ENCODE assay signal across 9 cellular contexts in genomic region chr18:34223164-34223892, GRCh38. TPM values are rescaled to one million over a fixed set of nuclear protein-coding genes. Genes with fewer than 3 reads are reported as not detected.
DNase-seq lines count a peak whose midpoint lies in the region; ATAC-seq and TF ChIP-seq lines count a peak whose summit lies in the region.
"Had no signal": no experiment of that assay in that cellular context is flagged by ENCODE, and none has a peak within 500 bp of the region (broad histone marks: within the 10 kb centered on the region; RNA-seq: fewer than 3 reads in every experiment).

No MANE protein-coding gene starts in this region.

- no peak overlapping the region for H3K4me3 Mint-ChIP-seq in activated naive CD8-positive, alpha-beta T cell treated with anti-CD3 and anti-CD28 coated beads, Interleukin-2, amount 50 U/mL, for 24 hours

- no peak for TF ChIP-seq POLR2A in transverse colon (IDR thresholded peaks at IDR 0.05)

- in situ Hi-C loops in transverse colon (cut with MboI; ENCODE audit: low pct_ligation_motif_present in 1 of 4, low pct_unique_long_range_greater_than_20kb in 1 of 4, low sequenced_read_pairs in 3 of 4), result no loop called here

- ATAC-seq in activated naive CD8-positive, alpha-beta T cell treated with anti-CD3 and anti-CD28 coated beads, Interleukin-2, amount 50 U/mL, for 24 hours, result no peak
- ATAC-seq in GM18870 (IDR thresholded peaks at IDR 0.05; ENCODE audit: unreplicated experiment), result no peak
- ATAC-seq in GM21717 (IDR thresholded peaks at IDR 0.05; ENCODE audit: unreplicated experiment), result no peak

- 12 to 22% methylated on average over 8 to 48 of the region's 51 CpGs for WGBS in transverse colon (ENCODE audit: low coverage in 1 of 2), 2 donors

- TF ChIP-seq EP300 in transverse colon (IDR thresholded peaks at IDR 0.05; ENCODE audit: low read depth), result no peak

- peak overlapping the region in 3 of 4 donors; percentile 20 to 55 (median 35) for H3K4me3 ChIP-seq in transverse colon

- intact Hi-C loops in transverse colon (cut with DNase I; ENCODE audit: low total_unique reads), result no loop called here

- H3K27me3 ChIP-seq in layer of hippocampus (ENCODE audit: control insufficient read depth, insufficient read depth, low read length), result peaks cover 5% of the 10 kb centered on the region
- H3K27me3 ChIP-seq in transverse colon, result peaks cover 78% of the 10 kb centered on the region
- H3K27me3 ChIP-seq: BLaER1 treated with 17β-estradiol and CSF1 and Interleukin-3, amounts not matched to agents 10 nM and 100 nM had no signal

- peaks cover 0 to 33% (median 28%) of the 10 kb centered on the region in 4 donors for H3K4me1 ChIP-seq in transverse colon
- H3K4me1 ChIP-seq: BLaER1 treated with 17β-estradiol and CSF1 and Interleukin-3, amounts not matched to agents 10 nM and 100 nM had no signal

- H3K36me3 Mint-ChIP-seq in activated naive CD8-positive, alpha-beta T cell treated with anti-CD3 and anti-CD28 coated beads, Interleukin-2, amount 50 U/mL, for 24 hours (ENCODE audit: low read depth), result peaks cover 2% of the 10 kb centered on the region

- H3K27me3 Mint-ChIP-seq in activated naive CD8-positive, alpha-beta T cell treated with anti-CD3 and anti-CD28 coated beads, Interleukin-2, amount 50 U/mL, for 24 hours, result peaks cover 30% of the 10 kb centered on the region

- no peaks in the 10 kb centered on the region for H3K36me3 ChIP-seq in transverse colon
- H3K36me3 ChIP-seq: BLaER1 treated with 17β-estradiol and CSF1 and Interleukin-3, amounts not matched to agents 10 nM and 100 nM had no signal

- H3K27ac ChIP-seq in layer of hippocampus (ENCODE audit: low read depth, low read length) (peak overlapping the region; percentile 68), transverse colon (no peak overlapping the region)
- H3K27ac ChIP-seq: BLaER1 treated with 17β-estradiol and CSF1 and Interleukin-3, amounts not matched to agents 10 nM and 100 nM had no signal

- no peaks in the 10 kb centered on the region for H3K9me3 Mint-ChIP-seq in activated naive CD8-positive, alpha-beta T cell treated with anti-CD3 and anti-CD28 coated beads, Interleukin-2, amount 50 U/mL, for 24 hours

- H3K9me3 ChIP-seq in transverse colon, result no peaks in the 10 kb centered on the region

- peaks cover 5% of the 10 kb centered on the region for H3K4me1 Mint-ChIP-seq in activated naive CD8-positive, alpha-beta T cell treated with anti-CD3 and anti-CD28 coated beads, Interleukin-2, amount 50 U/mL, for 24 hours

- H3K27ac Mint-ChIP-seq in activated naive CD8-positive, alpha-beta T cell treated with anti-CD3 and anti-CD28 coated beads, Interleukin-2, amount 50 U/mL, for 24 hours, result no peak overlapping the region

- no peak for TF ChIP-seq CTCF in transverse colon (IDR thresholded peaks at IDR 0.05)

- DNase-seq in NCI-H82 (lab: John Stamatoyannopoulos, UW) (peak; percentile 75), NCI-H82 treated with DMSO at 0.1 percent for 48 hours (lab: John Stamatoyannopoulos, UW; ENCODE audit: unreplicated experiment) (no peak), transverse colon (no peak), AML-193 (lab: John Stamatoyannopoulos, UW) (no peak)
- DNase-seq in activated naive CD8-positive, alpha-beta T cell treated with anti-CD3 and anti-CD28 coated beads, Interleukin-2, amount 50 U/mL, for 24 hours, result peak; percentile 1

RNA-seq across cellular contexts. Expression of gene NOL4, which starts 1.4 kb away (rescaled TPM):
- total RNA-seq in transverse colon, result 1 to 10 TPM in 1 of 4 donors, not detected in 3; 1.7 TPM

Comparison
In these comparisons a context has a peak if more than half of its experiments do, and no peak if none do; other contexts are left out.
1. DNase-seq: peak in NCI-H82 (single experiment) and activated naive CD8-positive, alpha-beta T cell treated with anti-CD3 and anti-CD28 coated beads, Interleukin-2, amount 50 U/mL, for 24 hours (single experiment); none in NCI-H82 treated with DMSO at 0.1 percent for 48 hours (single experiment), transverse colon (single experiment) and AML-193 (0 of 2).